ENCODE assay signal across 24 cellular contexts in the genomic region with DNA sequence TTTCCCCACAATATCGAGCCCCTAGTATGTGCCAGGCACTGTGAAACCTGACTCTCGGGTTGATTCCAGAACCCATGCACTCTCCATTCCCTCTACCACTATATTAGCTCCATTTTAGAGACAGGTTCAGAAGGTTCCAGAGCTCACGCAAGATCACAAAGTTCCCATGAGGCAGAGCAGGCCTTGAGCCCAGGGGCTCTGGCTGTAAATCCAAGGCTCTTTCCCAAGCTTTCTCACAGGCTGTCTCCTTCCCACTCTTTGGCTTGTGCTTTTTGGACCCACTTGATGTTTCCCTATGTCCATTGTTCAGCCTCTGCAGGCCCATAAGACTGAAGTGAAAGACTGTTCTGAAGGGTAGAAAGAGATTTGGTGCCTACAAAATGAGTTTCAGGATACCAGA. TPM values are rescaled to one million over a fixed set of nuclear protein-coding genes. Genes with fewer than 3 reads are reported as not detected.
DNase-seq lines count a peak whose midpoint lies in the region; ATAC-seq and TF ChIP-seq lines count a peak whose summit lies in the region.
"Had no signal": no experiment of that assay in that cellular context is flagged by ENCODE, and none has a peak within 500 bp of the region (broad histone marks: within the 10 kb centered on the region; RNA-seq: fewer than 3 reads in every experiment).

No MANE protein-coding gene starts in this region.

- H3K27ac ChIP-seq in right atrium auricular region: no peak overlapping the region
- H3K27ac ChIP-seq in testis: no peak overlapping the region
- H3K27ac ChIP-seq: A549; BLaER1 treated with 17β-estradiol and CSF1 and Interleukin-3, amounts not matched to agents 10 nM and 100 nM; GM23248 had no signal

- H3K4me3 ChIP-seq in right atrium auricular region: no peak overlapping the region
- no peak overlapping the region for H3K4me3 ChIP-seq in testis
- H3K4me3 ChIP-seq: A549; BLaER1 treated with 17β-estradiol and CSF1 and Interleukin-3, amounts not matched to agents 10 nM and 100 nM; GM12878; GM23248 had no signal

- H3K27me3 ChIP-seq in right atrium auricular region: no peaks in the 10 kb centered on the region
- H3K27me3 ChIP-seq in testis: no peaks in the 10 kb centered on the region
- H3K27me3 ChIP-seq: BE2C; BLaER1 treated with 17β-estradiol and CSF1 and Interleukin-3, amounts not matched to agents 10 nM and 100 nM had no signal

- TF ChIP-seq POLR2A in testis (IDR thresholded peaks at IDR 0.05): no peak

- peak; percentile 50 for DNase-seq in Right ventricle myocardium superior
- DNase-seq in right atrium auricular region (ENCODE audit: low spot score): no peak
- no peak for DNase-seq in left ventricle myocardium superior
- peak; percentile 22 for DNase-seq in testis
- no peak for DNase-seq in SK-N-DZ (ENCODE audit: low spot score)
- no peak for DNase-seq in NCI-H128 (lab: John Stamatoyannopoulos, UW; ENCODE audit: unreplicated experiment)
- DNase-seq: 8988T; ACHN; AML-193; BE2C; CD4-positive, alpha-beta T cell; CD8-positive, alpha-beta memory T cell; DMS 273 treated with DMSO at 0.1 percent for 48 hours; DMS79; EL; GDM1; GM23248; H7; HCEC 1CT had no signal

- H3K9me3 ChIP-seq in right atrium auricular region (no peaks in the 10 kb centered on the region), testis (no peaks in the 10 kb centered on the region)
- H3K9me3 ChIP-seq: A549; BE2C; BLaER1 treated with 17β-estradiol and CSF1 and Interleukin-3, amounts not matched to agents 10 nM and 100 nM had no signal

- H3K4me1 ChIP-seq in right atrium auricular region (peaks cover 0 to 7% of the 10 kb centered on the region in 2 donors), testis (peaks cover 11% of the 10 kb centered on the region)
- H3K4me1 ChIP-seq: A549 had no signal

- H3K36me3 ChIP-seq in right atrium auricular region: no peaks in the 10 kb centered on the region
- H3K36me3 ChIP-seq in testis (ENCODE audit: low read depth, missing control alignments): no peaks in the 10 kb centered on the region
- H3K36me3 ChIP-seq: BE2C; BLaER1 treated with 17β-estradiol and CSF1 and Interleukin-3, amounts not matched to agents 10 nM and 100 nM had no signal

- intact Hi-C loops in Right ventricle myocardium superior (cut with DNase I) (no loop called here), left ventricle myocardium superior (cut with micrococcal nuclease) (no loop called here), testis (cut with DNase I; ENCODE audit: low total_unique reads) (no loop called here)

- 64 to 77% methylated on average over 3 of the region's 3 CpGs for WGBS in testis, 2 donors

- TF ChIP-seq CTCF in right atrium auricular region (IDR thresholded peaks at IDR 0.05) (no peak), testis (IDR thresholded peaks at IDR 0.05) (no peak)

- peak; percentile 55 for ATAC-seq in Right ventricle myocardium superior (ENCODE audit: poor library complexity)
- peak; percentile 74 for ATAC-seq in left ventricle myocardium superior
- ATAC-seq: A549, GM12878 had no signal

RNA-seq across cellular contexts. Expression of a gene that starts 15.7 kb away (rescaled TPM):
- total RNA-seq in Right ventricle myocardium superior: not detected
- total RNA-seq in right atrium auricular region: not detected
- total RNA-seq in left ventricle myocardium superior: not detected
- 1 to 10 TPM; 1.1 to 1.3 TPM for total RNA-seq in testis
- polyA plus RNA-seq in testis (ENCODE audit: insufficient read depth, low read depth, low replicate concordance): 1.6 TPM
- polyA plus RNA-seq in SK-N-DZ (2014; cell fraction: cytosol; rRNA removed): not detected in 2 replicates
- polyA plus RNA-seq in SK-N-DZ (2014; cell fraction: nucleus; rRNA removed): not detected in 2 replicates
- total RNA-seq: CD4-positive, alpha-beta T cell; CD8-positive, alpha-beta memory T cell; GM12878; GM23248; H1; H7 had no signal
- polyA plus RNA-seq: CD14-positive monocyte; CD8-positive, alpha-beta memory T cell; H1 had no signal

RNA-seq across cellular contexts. Expression of a gene that starts 55.1 kb away (rescaled TPM):
- 25.3 TPM for total RNA-seq in Right ventricle myocardium superior
- total RNA-seq in right atrium auricular region: 10 to 100 TPM; 14.1 to 24.5 TPM
- 24.6 TPM for total RNA-seq in left ventricle myocardium superior
- 1 to 10 TPM; 8.3 to 9.1 TPM for total RNA-seq in testis
- 7.1 TPM for polyA plus RNA-seq in testis (ENCODE audit: insufficient read depth, low read depth, low replicate concordance)
- polyA plus RNA-seq in SK-N-DZ (2014; cell fraction: cytosol; rRNA removed): 0.12 TPM in 1 of 2 replicates, not detected in the other
- 0.16 and 0.24 TPM in 2 replicates for polyA plus RNA-seq in SK-N-DZ (2014; cell fraction: nucleus; rRNA removed)
- polyA plus RNA-seq: CD8-positive, alpha-beta memory T cell had no signal

Comparison
In these comparisons a context has a peak if more than half of its experiments do, and no peak if none do; other contexts are left out.
1. DNase-seq: peak in Right ventricle myocardium superior (single experiment) and testis (single experiment); none in right atrium auricular region (single experiment), left ventricle myocardium superior (single experiment), SK-N-DZ (single experiment) and NCI-H128 (single experiment).